1 cellular context compared by ENCODE assay signal in genomic region chr20:62392621-62393164, GRCh38.
TF ChIP-seq lines count a peak whose summit lies in the region.

No MANE protein-coding gene starts in this region.

TF ChIP-seq in GM12878, 131 proteins besides CTCF, POLR2A, EP300 and RAD21:
- TF ChIP-seq SUPT20H (IDR thresholded peaks at IDR 0.05; ENCODE audit: borderline replicate concordance, control insufficient read depth, low read depth, low read length) (no peak), IRF5 (IDR thresholded peaks at IDR 0.05; ENCODE audit: borderline replicate concordance) (no peak), HDAC2 (IDR thresholded peaks at IDR 0.05) (no peak), SMAD1 (IDR thresholded peaks at IDR 0.05; ENCODE audit: low read depth, partially characterized antibody) (no peak), POU2F2 (IDR thresholded peaks at IDR 0.05; ENCODE audit: borderline replicate concordance, low read depth, low read length) (no peak), NFIC (IDR thresholded peaks at IDR 0.05; ENCODE audit: low read depth, low read length) (no peak), CUX1 (IDR thresholded peaks at IDR 0.05; ENCODE audit: insufficient replicate concordance, low read depth, low read length) (no peak)
